ENCODE assay signal across 1 cellular context in the genomic region with DNA sequence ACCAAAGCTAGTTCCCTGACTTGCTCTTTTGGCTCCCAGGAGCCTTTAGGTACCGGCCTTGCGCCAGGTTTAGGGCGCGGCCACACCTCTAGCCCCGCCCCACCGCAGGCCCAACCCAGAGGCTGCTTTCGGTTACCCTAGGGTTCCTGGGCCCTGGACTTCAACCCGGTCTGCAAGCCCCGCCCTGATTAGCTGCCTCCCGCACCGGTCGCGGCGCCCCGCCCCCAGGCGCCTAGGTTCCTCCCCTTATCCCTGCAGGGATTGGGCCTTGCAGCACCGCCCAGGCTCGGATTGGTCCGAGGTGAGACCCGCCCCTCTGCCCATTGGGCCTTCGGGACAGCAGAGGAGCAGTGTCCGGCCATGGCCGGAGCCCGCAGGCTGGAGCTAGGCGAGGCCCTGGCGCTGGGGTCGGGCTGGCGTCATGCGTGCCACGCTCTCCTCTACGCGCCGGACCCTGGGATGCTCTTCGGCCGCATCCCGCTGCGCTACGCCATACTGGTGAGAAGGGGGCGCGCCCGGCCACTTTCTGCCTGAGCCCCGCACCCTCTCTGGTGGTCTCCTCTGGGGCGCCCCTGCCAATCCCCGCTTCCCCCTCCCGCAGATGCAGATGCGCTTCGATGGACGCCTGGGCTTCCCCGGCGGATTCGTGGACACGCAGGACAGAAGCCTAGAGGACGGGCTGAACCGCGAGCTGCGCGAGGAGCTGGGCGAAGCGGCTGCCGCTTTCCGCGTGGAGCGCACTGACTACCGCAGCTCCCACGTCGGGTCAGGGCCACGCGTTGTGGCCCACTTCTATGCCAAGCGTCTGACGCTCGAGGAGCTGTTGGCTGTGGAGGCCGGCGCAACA.
TF ChIP-seq lines count a peak whose summit lies in the region.

A gene (plus strand): TSS at position 330 of the 847 bp plus-strand sequence. CDS start 31 bp downstream, at position 361.

TF ChIP-seq in HepG2, 621 proteins besides CTCF, POLR2A, EP300 and RAD21 (continued from another document and continues in another):
- peak; percentile 24; the same call in 1 of the 2 replicates for TF ChIP-seq ETV5 (CRISPR knock-in tag; IDR thresholded peaks at IDR 0.05; ENCODE audit: borderline replicate concordance)
- TF ChIP-seq CENPX (CRISPR knock-in tag; IDR thresholded peaks at IDR 0.05), result no peak
- TF ChIP-seq SP5 (CRISPR knock-in tag; IDR thresholded peaks at IDR 0.05; ENCODE audit: borderline replicate concordance, low read depth), result 0 out of 2 replicates have a peak, but pooled peaks have one; percentile 12
- TF ChIP-seq, protein P1, sequence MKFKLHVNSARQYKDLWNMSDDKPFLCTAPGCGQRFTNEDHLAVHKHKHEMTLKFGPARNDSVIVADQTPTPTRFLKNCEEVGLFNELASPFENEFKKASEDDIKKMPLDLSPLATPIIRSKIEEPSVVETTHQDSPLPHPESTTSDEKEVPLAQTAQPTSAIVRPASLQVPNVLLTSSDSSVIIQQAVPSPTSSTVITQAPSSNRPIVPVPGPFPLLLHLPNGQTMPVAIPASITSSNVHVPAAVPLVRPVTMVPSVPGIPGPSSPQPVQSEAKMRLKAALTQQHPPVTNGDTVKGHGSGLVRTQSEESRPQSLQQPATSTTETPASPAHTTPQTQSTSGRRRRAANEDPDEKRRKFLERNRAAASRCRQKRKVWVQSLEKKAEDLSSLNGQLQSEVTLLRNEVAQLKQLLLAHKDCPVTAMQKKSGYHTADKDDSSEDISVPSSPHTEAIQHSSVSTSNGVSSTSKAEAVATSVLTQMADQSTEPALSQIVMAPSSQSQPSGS (CRISPR knock-in tag; IDR thresholded peaks at IDR 0.05), result 0 out of 2 replicates have a peak, but pooled peaks have one; percentile 48
- no peak for TF ChIP-seq ZBTB8A (CRISPR knock-in tag; IDR thresholded peaks at IDR 0.05; ENCODE audit: borderline replicate concordance, low read depth)
- TF ChIP-seq ELF4 (CRISPR knock-in tag; IDR thresholded peaks at IDR 0.05; ENCODE audit: borderline replicate concordance), result no peak
- no peak for TF ChIP-seq ZNF619 (CRISPR knock-in tag; IDR thresholded peaks at IDR 0.05)
- TF ChIP-seq SRSF9 (IDR thresholded peaks at IDR 0.05; ENCODE audit: borderline replicate concordance, insufficient read depth, low read depth, low read length, poor library complexity, severe bottlenecking), result no peak
- TF ChIP-seq ZMYM4 (CRISPR knock-in tag; IDR thresholded peaks at IDR 0.05), result peak; percentile 92
- no peak for TF ChIP-seq JUNB (CRISPR knock-in tag; IDR thresholded peaks at IDR 0.05; ENCODE audit: borderline replicate concordance)
- TF ChIP-seq SRSF4 (IDR thresholded peaks at IDR 0.05; ENCODE audit: low read depth, low read length, poor library complexity, severe bottlenecking), result no peak
- TF ChIP-seq ZNF432 (CRISPR knock-in tag; IDR thresholded peaks at IDR 0.05; ENCODE audit: borderline replicate concordance), result no peak
- TF ChIP-seq SNRNP70 (IDR thresholded peaks at IDR 0.05; ENCODE audit: low read depth, low read length), result no peak
- TF ChIP-seq RBM22 (optimal IDR thresholded peaks at IDR 0.05; ENCODE audit: low read length), result no peak
- no peak for TF ChIP-seq TCF12 (IDR thresholded peaks at IDR 0.05)
- 0 out of 2 replicates have a peak, but pooled peaks have one; percentile 75 for TF ChIP-seq TCF12 (CRISPR knock-in tag; IDR thresholded peaks at IDR 0.05)
- TF ChIP-seq MTF1 (CRISPR knock-in tag; IDR thresholded peaks at IDR 0.05), result 0 out of 2 replicates have a peak, but pooled peaks have one; percentile 68
- TF ChIP-seq ZNF33B (CRISPR knock-in tag; IDR thresholded peaks at IDR 0.05), result peak; percentile 52; the same call in 1 of the 2 replicates
- TF ChIP-seq ZNF136 (CRISPR knock-in tag; IDR thresholded peaks at IDR 0.05; ENCODE audit: low read depth), result no peak
- TF ChIP-seq POLR2AphosphoS2 (IDR thresholded peaks at IDR 0.05; ENCODE audit: low read depth, low read length), result no peak
- TF ChIP-seq, protein P2, sequence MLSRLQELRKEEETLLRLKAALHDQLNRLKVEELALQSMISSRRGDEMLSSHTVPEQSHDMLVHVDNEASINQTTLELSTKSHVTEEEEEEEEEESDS (CRISPR knock-in tag; IDR thresholded peaks at IDR 0.05; ENCODE audit: borderline replicate concordance), result no peak
- TF ChIP-seq ISX (CRISPR knock-in tag; conservative IDR thresholded peaks at IDR 0.05), result peak; percentile 66; the same call in 1 of the 2 replicates
- TF ChIP-seq, protein P3, sequence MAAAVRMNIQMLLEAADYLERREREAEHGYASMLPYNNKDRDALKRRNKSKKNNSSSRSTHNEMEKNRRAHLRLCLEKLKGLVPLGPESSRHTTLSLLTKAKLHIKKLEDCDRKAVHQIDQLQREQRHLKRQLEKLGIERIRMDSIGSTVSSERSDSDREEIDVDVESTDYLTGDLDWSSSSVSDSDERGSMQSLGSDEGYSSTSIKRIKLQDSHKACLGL (CRISPR knock-in tag; IDR thresholded peaks at IDR 0.05), result peak; percentile 96
- TF ChIP-seq, protein P4, sequence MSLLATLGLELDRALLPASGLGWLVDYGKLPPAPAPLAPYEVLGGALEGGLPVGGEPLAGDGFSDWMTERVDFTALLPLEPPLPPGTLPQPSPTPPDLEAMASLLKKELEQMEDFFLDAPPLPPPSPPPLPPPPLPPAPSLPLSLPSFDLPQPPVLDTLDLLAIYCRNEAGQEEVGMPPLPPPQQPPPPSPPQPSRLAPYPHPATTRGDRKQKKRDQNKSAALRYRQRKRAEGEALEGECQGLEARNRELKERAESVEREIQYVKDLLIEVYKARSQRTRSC (CRISPR knock-in tag; IDR thresholded peaks at IDR 0.05; ENCODE audit: low read depth), result no peak
- TF ChIP-seq SCMH1 (CRISPR knock-in tag; IDR thresholded peaks at IDR 0.05; ENCODE audit: borderline replicate concordance), result no peak
- peak; percentile 81 for TF ChIP-seq SALL2 (CRISPR knock-in tag; IDR thresholded peaks at IDR 0.05)
- TF ChIP-seq, protein P5, sequence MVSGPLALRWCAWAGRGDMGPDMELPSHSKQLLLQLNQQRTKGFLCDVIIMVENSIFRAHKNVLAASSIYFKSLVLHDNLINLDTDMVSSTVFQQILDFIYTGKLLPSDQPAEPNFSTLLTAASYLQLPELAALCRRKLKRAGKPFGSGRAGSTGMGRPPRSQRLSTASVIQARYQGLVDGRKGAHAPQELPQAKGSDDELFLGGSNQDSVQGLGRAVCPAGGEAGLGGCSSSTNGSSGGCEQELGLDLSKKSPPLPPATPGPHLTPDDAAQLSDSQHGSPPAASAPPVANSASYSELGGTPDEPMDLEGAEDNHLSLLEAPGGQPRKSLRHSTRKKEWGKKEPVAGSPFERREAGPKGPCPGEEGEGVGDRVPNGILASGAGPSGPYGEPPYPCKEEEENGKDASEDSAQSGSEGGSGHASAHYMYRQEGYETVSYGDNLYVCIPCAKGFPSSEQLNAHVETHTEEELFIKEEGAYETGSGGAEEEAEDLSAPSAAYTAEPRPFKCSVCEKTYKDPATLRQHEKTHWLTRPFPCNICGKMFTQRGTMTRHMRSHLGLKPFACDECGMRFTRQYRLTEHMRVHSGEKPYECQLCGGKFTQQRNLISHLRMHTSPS (CRISPR knock-in tag; IDR thresholded peaks at IDR 0.05; ENCODE audit: low read depth), result 0 out of 2 replicates have a peak, but pooled peaks have one; percentile 19
- TF ChIP-seq, protein P6, sequence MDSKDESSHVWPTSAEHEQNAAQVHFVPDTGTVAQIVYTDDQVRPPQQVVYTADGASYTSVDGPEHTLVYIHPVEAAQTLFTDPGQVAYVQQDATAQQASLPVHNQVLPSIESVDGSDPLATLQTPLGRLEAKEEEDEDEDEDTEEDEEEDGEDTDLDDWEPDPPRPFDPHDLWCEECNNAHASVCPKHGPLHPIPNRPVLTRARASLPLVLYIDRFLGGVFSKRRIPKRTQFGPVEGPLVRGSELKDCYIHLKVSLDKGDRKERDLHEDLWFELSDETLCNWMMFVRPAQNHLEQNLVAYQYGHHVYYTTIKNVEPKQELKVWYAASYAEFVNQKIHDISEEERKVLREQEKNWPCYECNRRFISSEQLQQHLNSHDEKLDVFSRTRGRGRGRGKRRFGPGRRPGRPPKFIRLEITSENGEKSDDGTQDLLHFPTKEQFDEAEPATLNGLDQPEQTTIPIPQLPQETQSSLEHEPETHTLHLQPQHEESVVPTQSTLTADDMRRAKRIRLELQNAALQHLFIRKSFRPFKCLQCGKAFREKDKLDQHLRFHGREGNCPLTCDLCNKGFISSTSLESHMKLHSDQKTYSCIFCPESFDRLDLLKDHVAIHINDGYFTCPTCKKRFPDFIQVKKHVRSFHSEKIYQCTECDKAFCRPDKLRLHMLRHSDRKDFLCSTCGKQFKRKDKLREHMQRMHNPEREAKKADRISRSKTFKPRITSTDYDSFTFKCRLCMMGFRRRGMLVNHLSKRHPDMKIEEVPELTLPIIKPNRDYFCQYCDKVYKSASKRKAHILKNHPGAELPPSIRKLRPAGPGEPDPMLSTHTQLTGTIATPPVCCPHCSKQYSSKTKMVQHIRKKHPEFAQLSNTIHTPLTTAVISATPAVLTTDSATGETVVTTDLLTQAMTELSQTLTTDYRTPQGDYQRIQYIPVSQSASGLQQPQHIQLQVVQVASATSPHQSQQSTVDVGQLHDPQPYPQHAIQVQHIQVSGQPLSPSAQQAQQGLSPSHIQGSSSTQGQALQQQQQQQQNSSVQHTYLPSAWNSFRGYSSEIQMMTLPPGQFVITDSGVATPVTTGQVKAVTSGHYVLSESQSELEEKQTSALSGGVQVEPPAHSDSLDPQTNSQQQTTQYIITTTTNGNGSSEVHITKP (CRISPR knock-in tag; IDR thresholded peaks at IDR 0.05; ENCODE audit: low read depth), result no peak
- TF ChIP-seq ZNF331 (CRISPR knock-in tag; IDR thresholded peaks at IDR 0.05), result no peak; the same call in 1 of the 2 replicates
- TF ChIP-seq, protein P7, sequence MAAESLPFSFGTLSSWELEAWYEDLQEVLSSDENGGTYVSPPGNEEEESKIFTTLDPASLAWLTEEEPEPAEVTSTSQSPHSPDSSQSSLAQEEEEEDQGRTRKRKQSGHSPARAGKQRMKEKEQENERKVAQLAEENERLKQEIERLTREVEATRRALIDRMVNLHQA (CRISPR knock-in tag; IDR thresholded peaks at IDR 0.05), result no peak
- TF ChIP-seq, protein P8, sequence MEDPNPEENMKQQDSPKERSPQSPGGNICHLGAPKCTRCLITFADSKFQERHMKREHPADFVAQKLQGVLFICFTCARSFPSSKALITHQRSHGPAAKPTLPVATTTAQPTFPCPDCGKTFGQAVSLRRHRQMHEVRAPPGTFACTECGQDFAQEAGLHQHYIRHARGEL (CRISPR knock-in tag; IDR thresholded peaks at IDR 0.05), result no peak
- TF ChIP-seq, protein P9, sequence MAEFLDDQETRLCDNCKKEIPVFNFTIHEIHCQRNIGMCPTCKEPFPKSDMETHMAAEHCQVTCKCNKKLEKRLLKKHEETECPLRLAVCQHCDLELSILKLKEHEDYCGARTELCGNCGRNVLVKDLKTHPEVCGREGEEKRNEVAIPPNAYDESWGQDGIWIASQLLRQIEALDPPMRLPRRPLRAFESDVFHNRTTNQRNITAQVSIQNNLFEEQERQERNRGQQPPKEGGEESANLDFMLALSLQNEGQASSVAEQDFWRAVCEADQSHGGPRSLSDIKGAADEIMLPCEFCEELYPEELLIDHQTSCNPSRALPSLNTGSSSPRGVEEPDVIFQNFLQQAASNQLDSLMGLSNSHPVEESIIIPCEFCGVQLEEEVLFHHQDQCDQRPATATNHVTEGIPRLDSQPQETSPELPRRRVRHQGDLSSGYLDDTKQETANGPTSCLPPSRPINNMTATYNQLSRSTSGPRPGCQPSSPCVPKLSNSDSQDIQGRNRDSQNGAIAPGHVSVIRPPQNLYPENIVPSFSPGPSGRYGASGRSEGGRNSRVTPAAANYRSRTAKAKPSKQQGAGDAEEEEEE (CRISPR knock-in tag; IDR thresholded peaks at IDR 0.05; ENCODE audit: borderline replicate concordance), result no peak
- TF ChIP-seq, protein P10, sequence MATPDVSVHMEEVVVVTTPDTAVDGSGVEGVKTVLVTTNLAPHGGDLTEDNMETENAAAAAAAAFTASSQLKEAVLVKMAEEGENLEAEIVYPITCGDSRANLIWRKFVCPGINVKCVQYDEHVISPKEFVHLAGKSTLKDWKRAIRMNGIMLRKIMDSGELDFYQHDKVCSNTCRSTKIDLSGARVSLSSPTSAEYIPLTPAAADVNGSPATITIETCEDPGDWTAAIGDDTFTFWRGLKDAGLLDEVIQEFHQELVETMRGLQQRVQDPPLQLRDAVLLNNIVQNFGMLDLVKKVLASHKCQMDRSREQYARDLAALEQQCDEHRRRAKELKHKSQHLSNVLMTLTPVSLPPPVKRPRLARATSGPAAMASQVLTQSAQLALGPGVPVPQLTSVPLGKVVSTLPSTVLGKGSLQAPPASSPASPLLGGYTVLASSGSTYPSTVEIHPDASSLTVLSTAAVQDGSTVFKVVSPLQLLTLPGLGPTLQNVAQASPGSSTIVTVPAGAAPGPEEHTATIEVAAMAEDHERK (CRISPR knock-in tag; IDR thresholded peaks at IDR 0.05; ENCODE audit: low read depth), result no peak
- TF ChIP-seq, protein P11, sequence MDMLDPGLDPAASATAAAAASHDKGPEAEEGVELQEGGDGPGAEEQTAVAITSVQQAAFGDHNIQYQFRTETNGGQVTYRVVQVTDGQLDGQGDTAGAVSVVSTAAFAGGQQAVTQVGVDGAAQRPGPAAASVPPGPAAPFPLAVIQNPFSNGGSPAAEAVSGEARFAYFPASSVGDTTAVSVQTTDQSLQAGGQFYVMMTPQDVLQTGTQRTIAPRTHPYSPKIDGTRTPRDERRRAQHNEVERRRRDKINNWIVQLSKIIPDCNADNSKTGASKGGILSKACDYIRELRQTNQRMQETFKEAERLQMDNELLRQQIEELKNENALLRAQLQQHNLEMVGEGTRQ (IDR thresholded peaks at IDR 0.05; ENCODE audit: low read depth, low read length), result no peak
- TF ChIP-seq, protein P11 (CRISPR knock-in tag; IDR thresholded peaks at IDR 0.05; ENCODE audit: borderline replicate concordance), result no peak
- peak; percentile 91 for TF ChIP-seq PHF21A (CRISPR knock-in tag; IDR thresholded peaks at IDR 0.05)
- no peak for TF ChIP-seq PCBP1 (IDR thresholded peaks at IDR 0.05; ENCODE audit: borderline replicate concordance, low read depth, low read length)
- TF ChIP-seq ZNF431 (CRISPR knock-in tag; IDR thresholded peaks at IDR 0.05; ENCODE audit: borderline replicate concordance, low read depth), result 0 out of 2 replicates have a peak, but pooled peaks have one; percentile 32
- TF ChIP-seq DR1 (CRISPR knock-in tag; IDR thresholded peaks at IDR 0.05), result peak; percentile 87
- TF ChIP-seq, protein P12, sequence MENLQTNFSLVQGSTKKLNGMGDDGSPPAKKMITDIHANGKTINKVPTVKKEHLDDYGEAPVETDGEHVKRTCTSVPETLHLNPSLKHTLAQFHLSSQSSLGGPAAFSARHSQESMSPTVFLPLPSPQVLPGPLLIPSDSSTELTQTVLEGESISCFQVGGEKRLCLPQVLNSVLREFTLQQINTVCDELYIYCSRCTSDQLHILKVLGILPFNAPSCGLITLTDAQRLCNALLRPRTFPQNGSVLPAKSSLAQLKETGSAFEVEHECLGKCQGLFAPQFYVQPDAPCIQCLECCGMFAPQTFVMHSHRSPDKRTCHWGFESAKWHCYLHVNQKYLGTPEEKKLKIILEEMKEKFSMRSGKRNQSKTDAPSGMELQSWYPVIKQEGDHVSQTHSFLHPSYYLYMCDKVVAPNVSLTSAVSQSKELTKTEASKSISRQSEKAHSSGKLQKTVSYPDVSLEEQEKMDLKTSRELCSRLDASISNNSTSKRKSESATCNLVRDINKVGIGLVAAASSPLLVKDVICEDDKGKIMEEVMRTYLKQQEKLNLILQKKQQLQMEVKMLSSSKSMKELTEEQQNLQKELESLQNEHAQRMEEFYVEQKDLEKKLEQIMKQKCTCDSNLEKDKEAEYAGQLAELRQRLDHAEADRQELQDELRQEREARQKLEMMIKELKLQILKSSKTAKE (CRISPR knock-in tag; IDR thresholded peaks at IDR 0.05; ENCODE audit: borderline replicate concordance), result no peak
- TF ChIP-seq SAP130 (CRISPR knock-in tag; IDR thresholded peaks at IDR 0.05; ENCODE audit: low read depth), result peak; percentile 87
